In genomic region chr22:23857606-23858483, GRCh38 we compare ENCODE assay signal across 8 cellular contexts. TPM values are rescaled to one million over a fixed set of nuclear protein-coding genes. Genes with fewer than 3 reads are reported as not detected.
DNase-seq lines count a peak whose midpoint lies in the region; ATAC-seq and TF ChIP-seq lines count a peak whose summit lies in the region.

A gene with protein sequence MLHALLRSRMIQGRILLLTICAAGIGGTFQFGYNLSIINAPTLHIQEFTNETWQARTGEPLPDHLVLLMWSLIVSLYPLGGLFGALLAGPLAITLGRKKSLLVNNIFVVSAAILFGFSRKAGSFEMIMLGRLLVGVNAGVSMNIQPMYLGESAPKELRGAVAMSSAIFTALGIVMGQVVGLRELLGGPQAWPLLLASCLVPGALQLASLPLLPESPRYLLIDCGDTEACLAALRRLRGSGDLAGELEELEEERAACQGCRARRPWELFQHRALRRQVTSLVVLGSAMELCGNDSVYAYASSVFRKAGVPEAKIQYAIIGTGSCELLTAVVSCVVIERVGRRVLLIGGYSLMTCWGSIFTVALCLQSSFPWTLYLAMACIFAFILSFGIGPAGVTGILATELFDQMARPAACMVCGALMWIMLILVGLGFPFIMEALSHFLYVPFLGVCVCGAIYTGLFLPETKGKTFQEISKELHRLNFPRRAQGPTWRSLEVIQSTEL (plus strand): TSS chr22:23857875. CDS start chr22:23858000, 125 bp downstream.

- H3K4me1 ChIP-seq in BE2C = peaks cover 8% of the 10 kb centered on the region

- H3K27me3 Mint-ChIP-seq in activated CD4-positive, alpha-beta T cell treated with anti-CD3 and anti-CD28 coated beads for 36 hours = no peaks in the 10 kb centered on the region

- no peaks in the 10 kb centered on the region for H3K36me3 ChIP-seq in BE2C

- DNase-seq in BE2C (peak; percentile 99), NCI-H510A (lab: John Stamatoyannopoulos, UW) (peak; percentile 93), choroid plexus epithelial cell (ENCODE audit: low read depth) (peak; percentile 98), kidney glomerular epithelial cell (lab: John Stamatoyannopoulos, UW) (peak; percentile 95)
- DNase-seq in activated CD4-positive, alpha-beta T cell treated with anti-CD3 and anti-CD28 coated beads for 36 hours = peak; percentile 97
- peak; percentile 91 for DNase-seq in stimulated activated CD4-positive, alpha-beta T cell treated with anti-CD3 and anti-CD28 coated beads, Interleukin-15, amount 100 ng/mL, for 48 hours (ENCODE audit: low read depth in 2 of 2)

- ATAC-seq in HG03432 (IDR thresholded peaks at IDR 0.05; ENCODE audit: unreplicated experiment) = peak; percentile 93
- ATAC-seq in activated CD4-positive, alpha-beta T cell treated with anti-CD3 and anti-CD28 coated beads for 36 hours = peak; percentile 97

- POLR2A ChIA-PET in activated CD4-positive, alpha-beta T cell treated with anti-CD3 and anti-CD28 coated beads for 36 hours (lab: Charles Lee) = interaction anchor here (0.6 to 1.8 kb wide), 6 partner anchors 8 to 107 kb away, joined by 3 to 12 read pairs (median 4); partner anchors contain the start of genes DERL3, MIF, SMARCB1 and ZNF70

- intact Hi-C loops in activated CD4-positive, alpha-beta T cell treated with anti-CD3 and anti-CD28 coated beads for 36 hours (cut with DNase I, micrococcal nuclease) = loop anchor here (5.0 kb wide), 3 partner anchors 34 to 699 kb away; partner anchors contain the start of genes MIF (in 2 of the 2), GUCD1 (in 1 of the 2) and SNRPD3 (in 1 of the 2)

- peak within 1 kb of the TSS; percentile 80 for H3K4me3 Mint-ChIP-seq in activated CD4-positive, alpha-beta T cell treated with anti-CD3 and anti-CD28 coated beads for 36 hours

- H3K27me3 ChIP-seq in BE2C = no peaks in the 10 kb centered on the region

- no peaks in the 10 kb centered on the region for H3K36me3 Mint-ChIP-seq in activated CD4-positive, alpha-beta T cell treated with anti-CD3 and anti-CD28 coated beads for 36 hours (ENCODE audit: low read depth)

- H3K9me3 Mint-ChIP-seq in activated CD4-positive, alpha-beta T cell treated with anti-CD3 and anti-CD28 coated beads for 36 hours (ENCODE audit: low read depth) = no peaks in the 10 kb centered on the region

- H3K27ac Mint-ChIP-seq in activated CD4-positive, alpha-beta T cell treated with anti-CD3 and anti-CD28 coated beads for 36 hours = peak within 1 kb of the TSS; percentile 72

- CTCF ChIA-PET in activated CD4-positive, alpha-beta T cell treated with anti-CD3 and anti-CD28 coated beads for 36 hours (lab: Charles Lee) = interaction anchor here (0.6 to 3.4 kb wide), 20 partner anchors 7 to 385 kb away, joined by 3 to 28 read pairs (median 4); partner anchors contain the start of genes C22orf15, DERL3, DRICH1 and MIF

- peak; percentile 90 for TF ChIP-seq POLR2A in GM19193 (IDR thresholded peaks at IDR 0.05; ENCODE audit: extremely low read depth, insufficient read depth, insufficient read length)

- H3K9me3 ChIP-seq in BE2C = no peaks in the 10 kb centered on the region

- TF ChIP-seq CTCF in BE2C (IDR thresholded peaks at IDR 0.05; ENCODE audit: low read depth, low read length) = peak; percentile 33; the same call in 1 of the 2 replicates
- peak; percentile 41 for TF ChIP-seq CTCF in choroid plexus epithelial cell (conservative IDR thresholded peaks at IDR 0.05; ENCODE audit: low read depth, low read length)

- H3K4me3 ChIP-seq in BE2C (ENCODE audit: low read depth, low read length) = peak within 1 kb of the TSS; percentile 98
- H3K4me3 ChIP-seq in choroid plexus epithelial cell (ENCODE audit: low read depth, low read length) = peak within 1 kb of the TSS; percentile 65

- peaks cover 15% of the 10 kb centered on the region for H3K4me1 Mint-ChIP-seq in activated CD4-positive, alpha-beta T cell treated with anti-CD3 and anti-CD28 coated beads for 36 hours

RNA-seq across cellular contexts. Expression of the gene that starts here (rescaled TPM):
- 26.1 TPM for polyA plus RNA-seq in BE2C (2012; ENCODE audit: insufficient read depth, insufficient read length, low read depth)
- 1 to 10 TPM; 7.6 to 7.7 TPM for total RNA-seq in activated CD4-positive, alpha-beta T cell treated with anti-CD3 and anti-CD28 coated beads for 36 hours

Comparison
In these comparisons a context has a peak if more than half of its experiments do, and no peak if none do; other contexts are left out.
1. Peak in every context shown above with its lines: DNase-seq, ATAC-seq and H3K4me3 ChIP-seq.